ENCODE assay signal across 14 cellular contexts in the genomic region with DNA sequence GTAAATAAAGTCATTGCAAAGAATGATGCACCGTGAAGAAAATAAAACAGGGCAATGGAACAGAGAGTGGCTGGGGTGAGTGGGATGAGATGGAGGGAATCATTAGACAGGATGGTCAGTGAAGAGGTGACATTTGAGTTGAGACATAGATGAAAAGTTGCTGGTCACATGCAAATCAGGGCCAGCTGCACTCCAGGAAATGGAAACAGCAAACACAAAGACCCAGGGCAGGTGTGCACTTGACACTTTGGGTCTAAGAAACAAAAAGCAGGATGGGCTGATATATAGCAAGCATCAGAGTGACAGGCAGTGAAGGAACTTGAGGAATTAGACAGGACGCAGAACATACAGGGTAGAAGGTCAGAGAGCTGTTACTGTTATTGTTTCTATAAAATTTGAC.
DNase-seq lines count a peak whose midpoint lies in the region; ATAC-seq lines count a peak whose summit lies in the region.
"Had no signal": no experiment of that assay in that cellular context is flagged by ENCODE, and none has a peak within 500 bp of the region (broad histone marks: within the 10 kb centered on the region; RNA-seq: fewer than 3 reads in every experiment).

No MANE protein-coding gene starts in this region.

- CTCF ChIA-PET in activated CD4-positive, alpha-beta T cell treated with anti-CD3 and anti-CD28 coated beads for 36 hours (lab: Charles Lee): no interaction called here

- no peak for ATAC-seq in activated CD4-positive, alpha-beta T cell treated with anti-CD3 and anti-CD28 coated beads for 36 hours
- peak; percentile 77 for ATAC-seq in GM21367 (IDR thresholded peaks at IDR 0.05; ENCODE audit: unreplicated experiment)
- ATAC-seq in HG03039 (IDR thresholded peaks at IDR 0.05; ENCODE audit: unreplicated experiment): peak; percentile 59
- ATAC-seq: stimulated activated effector memory CD8-positive, alpha-beta T cell treated with anti-CD3 and anti-CD28 coated beads, Interleukin-12 subunit alpha, Interleukin-12 subunit beta, amount 100 ng/mL, for 72 hours had no signal

- DNase-seq in activated CD4-positive, alpha-beta T cell treated with anti-CD3 and anti-CD28 coated beads, Interleukin-2, amount 10 ng/mL, durations not matched to agents 24 days and 14 days: no peak
- no peak for DNase-seq in activated CD4-positive, alpha-beta T cell treated with anti-CD3 and anti-CD28 coated beads for 36 hours
- no peak for DNase-seq in activated T-helper 1 cell treated with anti-CD3 and anti-CD28 coated beads, Interleukin-12 subunit alpha, Interleukin-12 subunit beta, Interleukin-2, Interleukin-4 antibody, amounts not matched to agents 30 ng/mL and 10 ng/mL and 1 ng/mL, durations not matched to agents 14 hours and 24 hours and 36 hours (ENCODE audit: low spot score)
- DNase-seq in NCI-H2081 (lab: John Stamatoyannopoulos, UW) (no peak), NCI-H2171 (lab: John Stamatoyannopoulos, UW) (no peak)
- DNase-seq in stimulated activated CD4-positive, alpha-beta T cell treated with anti-CD3 and anti-CD28 coated beads, Interleukin-2, amount 100 ng/mL, for 48 hours: no peak
- DNase-seq: activated naive CD8-positive, alpha-beta T cell treated with anti-CD3 and anti-CD28 coated beads, Interleukin-2, amount 10 ng/mL, durations not matched to agents 7 days and 5 days; COR-L47; NCI-H1694 treated with DMSO at 0.1 percent for 48 hours; stimulated activated CD4-positive, alpha-beta T cell treated with anti-CD3 and anti-CD28 coated beads, Interleukin-4, amount 100 ng/mL, for 1 hour had no signal

- peak overlapping the region; percentile 30 for H3K27ac Mint-ChIP-seq in activated CD4-positive, alpha-beta T cell treated with anti-CD3 and anti-CD28 coated beads, Interleukin-2, amount 10 ng/mL, durations not matched to agents 24 days and 14 days
- H3K27ac Mint-ChIP-seq in activated CD4-positive, alpha-beta T cell treated with anti-CD3 and anti-CD28 coated beads for 36 hours: no peak overlapping the region
- H3K27ac Mint-ChIP-seq in activated T-helper 1 cell treated with anti-CD3 and anti-CD28 coated beads, Interleukin-12 subunit alpha, Interleukin-12 subunit beta, Interleukin-2, Interleukin-4 antibody, amounts not matched to agents 30 ng/mL and 10 ng/mL and 1 ng/mL, durations not matched to agents 14 hours and 24 hours and 36 hours: peak overlapping the region; percentile 26
- H3K27ac Mint-ChIP-seq: activated naive CD8-positive, alpha-beta T cell treated with anti-CD3 and anti-CD28 coated beads, Interleukin-2, amount 10 ng/mL, durations not matched to agents 7 days and 5 days had no signal

- H3K4me3 Mint-ChIP-seq in activated CD4-positive, alpha-beta T cell treated with anti-CD3 and anti-CD28 coated beads, Interleukin-2, amount 10 ng/mL, durations not matched to agents 24 days and 14 days: no peak overlapping the region
- no peak overlapping the region for H3K4me3 Mint-ChIP-seq in activated CD4-positive, alpha-beta T cell treated with anti-CD3 and anti-CD28 coated beads for 36 hours
- no peak overlapping the region for H3K4me3 Mint-ChIP-seq in activated T-helper 1 cell treated with anti-CD3 and anti-CD28 coated beads, Interleukin-12 subunit alpha, Interleukin-12 subunit beta, Interleukin-2, Interleukin-4 antibody, amounts not matched to agents 30 ng/mL and 10 ng/mL and 1 ng/mL, durations not matched to agents 14 hours and 24 hours and 36 hours
- H3K4me3 Mint-ChIP-seq: activated naive CD8-positive, alpha-beta T cell treated with anti-CD3 and anti-CD28 coated beads, Interleukin-2, amount 10 ng/mL, durations not matched to agents 7 days and 5 days; central memory CD8-positive, alpha-beta T cell; stimulated activated effector memory CD8-positive, alpha-beta T cell treated with anti-CD3 and anti-CD28 coated beads, Interleukin-12 subunit alpha, Interleukin-12 subunit beta, amount 100 ng/mL, for 72 hours had no signal

- no peaks in the 10 kb centered on the region for H3K27me3 Mint-ChIP-seq in activated CD4-positive, alpha-beta T cell treated with anti-CD3 and anti-CD28 coated beads, Interleukin-2, amount 10 ng/mL, durations not matched to agents 24 days and 14 days
- H3K27me3 Mint-ChIP-seq in activated CD4-positive, alpha-beta T cell treated with anti-CD3 and anti-CD28 coated beads for 36 hours: no peaks in the 10 kb centered on the region
- H3K27me3 Mint-ChIP-seq in activated T-helper 1 cell treated with anti-CD3 and anti-CD28 coated beads, Interleukin-12 subunit alpha, Interleukin-12 subunit beta, Interleukin-2, Interleukin-4 antibody, amounts not matched to agents 30 ng/mL and 10 ng/mL and 1 ng/mL, durations not matched to agents 14 hours and 24 hours and 36 hours (ENCODE audit: insufficient read depth): no peaks in the 10 kb centered on the region
- H3K27me3 Mint-ChIP-seq: activated naive CD8-positive, alpha-beta T cell treated with anti-CD3 and anti-CD28 coated beads, Interleukin-2, amount 10 ng/mL, durations not matched to agents 7 days and 5 days; central memory CD8-positive, alpha-beta T cell had no signal

- intact Hi-C loops in activated CD4-positive, alpha-beta T cell treated with anti-CD3 and anti-CD28 coated beads, Interleukin-2, amount 10 ng/mL, durations not matched to agents 24 days and 14 days (cut with micrococcal nuclease): no loop called here
- intact Hi-C loops in activated CD4-positive, alpha-beta T cell treated with anti-CD3 and anti-CD28 coated beads for 36 hours (cut with DNase I, micrococcal nuclease): no loop called here
- intact Hi-C loops in activated T-helper 1 cell treated with anti-CD3 and anti-CD28 coated beads, Interleukin-12 subunit alpha, Interleukin-12 subunit beta, Interleukin-2, Interleukin-4 antibody, amounts not matched to agents 30 ng/mL and 10 ng/mL and 1 ng/mL, durations not matched to agents 14 hours and 24 hours and 36 hours (cut with micrococcal nuclease): loop anchor here (2.0 kb wide), 1 partner anchor 16 kb away; no protein-coding TSS in a partner anchor

- no peaks in the 10 kb centered on the region for H3K9me3 Mint-ChIP-seq in activated CD4-positive, alpha-beta T cell treated with anti-CD3 and anti-CD28 coated beads, Interleukin-2, amount 10 ng/mL, durations not matched to agents 24 days and 14 days
- no peaks in the 10 kb centered on the region for H3K9me3 Mint-ChIP-seq in activated CD4-positive, alpha-beta T cell treated with anti-CD3 and anti-CD28 coated beads for 36 hours (ENCODE audit: low read depth)
- no peaks in the 10 kb centered on the region for H3K9me3 Mint-ChIP-seq in activated T-helper 1 cell treated with anti-CD3 and anti-CD28 coated beads, Interleukin-12 subunit alpha, Interleukin-12 subunit beta, Interleukin-2, Interleukin-4 antibody, amounts not matched to agents 30 ng/mL and 10 ng/mL and 1 ng/mL, durations not matched to agents 14 hours and 24 hours and 36 hours
- H3K9me3 Mint-ChIP-seq: activated naive CD8-positive, alpha-beta T cell treated with anti-CD3 and anti-CD28 coated beads, Interleukin-2, amount 10 ng/mL, durations not matched to agents 7 days and 5 days; central memory CD8-positive, alpha-beta T cell; stimulated activated effector memory CD8-positive, alpha-beta T cell treated with anti-CD3 and anti-CD28 coated beads, Interleukin-12 subunit alpha, Interleukin-12 subunit beta, amount 100 ng/mL, for 72 hours had no signal

- H3K4me1 Mint-ChIP-seq in activated CD4-positive, alpha-beta T cell treated with anti-CD3 and anti-CD28 coated beads, Interleukin-2, amount 10 ng/mL, durations not matched to agents 24 days and 14 days: peaks cover 38% of the 10 kb centered on the region
- no peaks in the 10 kb centered on the region for H3K4me1 Mint-ChIP-seq in activated CD4-positive, alpha-beta T cell treated with anti-CD3 and anti-CD28 coated beads for 36 hours
- peaks cover 60% of the 10 kb centered on the region for H3K4me1 Mint-ChIP-seq in activated T-helper 1 cell treated with anti-CD3 and anti-CD28 coated beads, Interleukin-12 subunit alpha, Interleukin-12 subunit beta, Interleukin-2, Interleukin-4 antibody, amounts not matched to agents 30 ng/mL and 10 ng/mL and 1 ng/mL, durations not matched to agents 14 hours and 24 hours and 36 hours (ENCODE audit: low read depth)
- H3K4me1 Mint-ChIP-seq: activated naive CD8-positive, alpha-beta T cell treated with anti-CD3 and anti-CD28 coated beads, Interleukin-2, amount 10 ng/mL, durations not matched to agents 7 days and 5 days; central memory CD8-positive, alpha-beta T cell; stimulated activated effector memory CD8-positive, alpha-beta T cell treated with anti-CD3 and anti-CD28 coated beads, Interleukin-12 subunit alpha, Interleukin-12 subunit beta, amount 100 ng/mL, for 72 hours had no signal

- peaks cover 81% of the 10 kb centered on the region for H3K36me3 Mint-ChIP-seq in activated CD4-positive, alpha-beta T cell treated with anti-CD3 and anti-CD28 coated beads, Interleukin-2, amount 10 ng/mL, durations not matched to agents 24 days and 14 days (ENCODE audit: low read depth)
- peaks cover 69% of the 10 kb centered on the region for H3K36me3 Mint-ChIP-seq in activated CD4-positive, alpha-beta T cell treated with anti-CD3 and anti-CD28 coated beads for 36 hours (ENCODE audit: low read depth)
- peaks cover 82% of the 10 kb centered on the region for H3K36me3 Mint-ChIP-seq in activated T-helper 1 cell treated with anti-CD3 and anti-CD28 coated beads, Interleukin-12 subunit alpha, Interleukin-12 subunit beta, Interleukin-2, Interleukin-4 antibody, amounts not matched to agents 30 ng/mL and 10 ng/mL and 1 ng/mL, durations not matched to agents 14 hours and 24 hours and 36 hours (ENCODE audit: low read depth)
- H3K36me3 Mint-ChIP-seq: stimulated activated effector memory CD8-positive, alpha-beta T cell treated with anti-CD3 and anti-CD28 coated beads, Interleukin-12 subunit alpha, Interleukin-12 subunit beta, amount 100 ng/mL, for 72 hours had no signal

- POLR2A ChIA-PET in activated CD4-positive, alpha-beta T cell treated with anti-CD3 and anti-CD28 coated beads for 36 hours (lab: Charles Lee): no interaction called here
